8 cellular contexts compared by ENCODE assay signal in the genomic region with DNA sequence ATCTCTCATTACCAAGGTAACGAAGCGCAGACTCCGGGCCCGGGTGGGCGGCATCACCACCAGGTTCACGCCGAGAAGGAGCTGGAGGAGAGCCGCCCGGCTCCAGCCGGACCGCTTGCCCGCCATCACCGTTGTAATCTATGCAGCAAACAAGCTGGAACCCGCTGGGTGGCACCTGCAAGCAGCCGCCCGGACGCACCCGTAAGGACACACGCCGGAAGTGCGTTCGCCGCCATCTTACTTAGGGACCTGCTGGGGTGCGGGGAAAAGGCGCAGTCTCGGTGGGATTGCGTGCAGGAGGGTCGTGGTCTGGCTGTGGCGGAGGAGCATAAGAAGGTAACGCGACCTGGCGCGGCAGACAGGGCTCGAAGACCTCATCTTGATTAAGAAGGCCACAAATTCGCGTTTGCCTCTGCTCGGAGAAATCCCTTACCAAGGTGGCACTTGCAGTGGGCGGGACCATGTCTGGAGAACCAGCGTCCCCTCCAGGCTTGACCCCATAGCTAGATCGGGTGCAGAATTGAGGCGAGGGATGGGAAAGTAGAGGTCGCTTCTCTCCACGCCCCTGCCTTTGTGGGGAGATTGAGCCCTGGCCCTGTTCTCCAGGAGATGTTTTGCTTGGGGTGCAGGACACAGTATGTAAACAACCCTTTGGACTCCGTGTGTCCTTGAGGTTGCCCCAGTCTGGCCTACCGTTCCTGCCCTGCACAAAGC. TPM values are rescaled to one million over a fixed set of nuclear protein-coding genes. Genes with fewer than 3 reads are reported as not detected.
A peak's percentile ranks its signal among the peaks of the same experiment; 100 is the strongest.
DNase-seq lines count a peak whose midpoint lies in the region; ATAC-seq and TF ChIP-seq lines count a peak whose summit lies in the region.

A gene with protein sequence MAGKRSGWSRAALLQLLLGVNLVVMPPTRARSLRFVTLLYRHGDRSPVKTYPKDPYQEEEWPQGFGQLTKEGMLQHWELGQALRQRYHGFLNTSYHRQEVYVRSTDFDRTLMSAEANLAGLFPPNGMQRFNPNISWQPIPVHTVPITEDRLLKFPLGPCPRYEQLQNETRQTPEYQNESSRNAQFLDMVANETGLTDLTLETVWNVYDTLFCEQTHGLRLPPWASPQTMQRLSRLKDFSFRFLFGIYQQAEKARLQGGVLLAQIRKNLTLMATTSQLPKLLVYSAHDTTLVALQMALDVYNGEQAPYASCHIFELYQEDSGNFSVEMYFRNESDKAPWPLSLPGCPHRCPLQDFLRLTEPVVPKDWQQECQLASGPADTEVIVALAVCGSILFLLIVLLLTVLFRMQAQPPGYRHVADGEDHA (minus strand): TSS at position 151 of the 714 bp plus-strand sequence. CDS start 25 bp downstream, at position 126.

- H3K27ac ChIP-seq in iPS-18a (ENCODE audit: low read length): peak within 1 kb of the TSS; percentile 98
- H3K27ac ChIP-seq in skeletal muscle tissue (ENCODE audit: low read depth, low read length): peak within 1 kb of the TSS; percentile 89

- H3K9me3 Mint-ChIP-seq in brain: no peaks in the 10 kb centered on the region

- peak in 1 of 2 experiments; percentile 21 for TF ChIP-seq CTCF in brain (conservative IDR thresholded peaks at IDR 0.05)

- DNase-seq in 8988T: peak; percentile 69
- DNase-seq in NCI-H2081 treated with DMSO at 0.1 percent for 48 hours (lab: John Stamatoyannopoulos, UW): peak; percentile 63
- DNase-seq in UCSD-AML1 (lab: John Stamatoyannopoulos, UW; ENCODE audit: unreplicated experiment): peak; percentile 89

- H3K4me3 ChIP-seq in iPS-18a (ENCODE audit: low read length) (peak within 1 kb of the TSS; percentile 91), skeletal muscle tissue (ENCODE audit: low read length in 3 of 3) (peak within 1 kb of the TSS; percentile 92 to 100 (median 100))

- H3K4me1 Mint-ChIP-seq in brain: peaks cover 45% of the 10 kb centered on the region

- peak within 1 kb of the TSS; percentile 98 to 100 (median 99) for H3K4me3 Mint-ChIP-seq in brain

- H3K9ac ChIP-seq in iPS-18a (ENCODE audit: low read length) (peak within 1 kb of the TSS; percentile 81), skeletal muscle tissue (ENCODE audit: low read depth in 1 of 3, low read length in 3 of 3) (peak within 1 kb of the TSS; percentile 90 to 97 (median 93))

- peaks cover 5% of the 10 kb centered on the region for H3K27me3 Mint-ChIP-seq in brain

- peaks cover 13% of the 10 kb centered on the region for H3K36me3 Mint-ChIP-seq in brain

- H3K4me1 ChIP-seq in iPS-18a (ENCODE audit: control insufficient read depth, low read depth, low read length) (peaks cover 4% of the 10 kb centered on the region), skeletal muscle tissue (ENCODE audit: control insufficient read depth in 3 of 3, insufficient read depth in 3 of 3, low read length in 3 of 3) (peaks cover 30 to 39% (median 31%) of the 10 kb centered on the region in 3 donors)

- H3K9me3 ChIP-seq in iPS-18a (ENCODE audit: control insufficient read depth, low read depth, low read length): no peaks in the 10 kb centered on the region
- no peaks in the 10 kb centered on the region for H3K9me3 ChIP-seq in skeletal muscle tissue (ENCODE audit: control insufficient read depth in 3 of 3, low read length in 3 of 3)

- H3K27me3 ChIP-seq in iPS-18a (ENCODE audit: control insufficient read depth, insufficient read depth, low read length) (no peaks in the 10 kb centered on the region), skeletal muscle tissue (ENCODE audit: control insufficient read depth in 3 of 3, insufficient read depth in 3 of 3, low read length in 3 of 3) (no peaks in the 10 kb centered on the region)

- H3K36me3 ChIP-seq in iPS-18a (ENCODE audit: control insufficient read depth, low read depth, low read length) (peaks cover 13% of the 10 kb centered on the region), skeletal muscle tissue (ENCODE audit: control insufficient read depth in 3 of 3, insufficient read depth in 3 of 3, low read length in 3 of 3) (peaks cover 27 to 29% (median 27%) of the 10 kb centered on the region in 3 donors)

- peak within 1 kb of the TSS; percentile 100 for H3K27ac Mint-ChIP-seq in brain

- ATAC-seq in GM18508 (IDR thresholded peaks at IDR 0.05; ENCODE audit: insufficient read depth, unreplicated experiment) (peak; percentile 80), HG02981 (IDR thresholded peaks at IDR 0.05; ENCODE audit: unreplicated experiment) (peak; percentile 89)

RNA-seq across cellular contexts. Expression of the gene that starts here (rescaled TPM):
- polyA plus RNA-seq in brain (ENCODE audit: insufficient read depth, low read depth, low replicate concordance): 25.9 TPM
- 11.5 TPM for total RNA-seq in skeletal muscle tissue

Comparison
In these comparisons a context has a peak if more than half of its experiments do, and no peak if none do; other contexts are left out.
1. Peak in every context shown above with its lines: DNase-seq, ATAC-seq, H3K4me3 ChIP-seq and H3K27ac ChIP-seq.